In genomic region chr13:30196025-30196424, GRCh38 we compare ENCODE assay signal across 14 cellular contexts.
DNase-seq lines count a peak whose midpoint lies in the region; ATAC-seq and TF ChIP-seq lines count a peak whose summit lies in the region.
"Had no signal": no experiment of that assay in that cellular context is flagged by ENCODE, and none has a peak within 500 bp of the region (broad histone marks: within the 10 kb centered on the region; RNA-seq: fewer than 3 reads in every experiment).

No MANE protein-coding gene starts in this region.

- DNase-seq in NCI-H82 (lab: John Stamatoyannopoulos, UW) (peak; percentile 50), NCI-H82 treated with DMSO at 0.1 percent for 48 hours (lab: John Stamatoyannopoulos, UW; ENCODE audit: unreplicated experiment) (no peak), RKO (ENCODE audit: low spot score) (peak; percentile 25), endodermal cell (peak; percentile 89), smooth muscle cell (lab: John Stamatoyannopoulos, UW; ENCODE audit: unreplicated experiment) (no peak), mucosa of descending colon (no peak), T-helper 1 cell (no peak)
- DNase-seq in stimulated activated naive CD8-positive, alpha-beta T cell treated with anti-CD3 and anti-CD28 coated beads, Interleukin-15, Interleukin-2, amounts not matched to agents 100 U/mL and 50 U/mL, for 24 hours, result no peak
- DNase-seq: activated T-cell treated with anti-CD3 and anti-CD28 coated beads for 4 hours; GOT3; left ventricle myocardium inferior; ovary; stimulated activated CD4-positive, alpha-beta T cell treated with anti-CD3 and anti-CD28 coated beads, Interleukin-1b, Interleukin-23, amount 100 ng/mL, for 48 hours; stimulated activated naive CD4-positive, alpha-beta T cell had no signal

- H3K9me3 ChIP-seq in endodermal cell (ENCODE audit: control insufficient read depth, low read length) (no peaks in the 10 kb centered on the region), smooth muscle cell (replicated peaks; ENCODE audit: low read depth) (no peaks in the 10 kb centered on the region), mucosa of descending colon (no peaks in the 10 kb centered on the region)
- H3K9me3 ChIP-seq: left ventricle myocardium inferior, ovary had no signal

- H3K9me3 Mint-ChIP-seq in endodermal cell, result no peaks in the 10 kb centered on the region

- no peak overlapping the region for H2AFZ ChIP-seq in smooth muscle cell (ENCODE audit: low read depth)

- H3K4me2 ChIP-seq in smooth muscle cell, result peak overlapping the region; percentile 27

- H3K4me3 Mint-ChIP-seq in endodermal cell, result no peak overlapping the region

- TF ChIP-seq CTCF in endodermal cell (conservative IDR thresholded peaks at IDR 0.05) (peak; percentile 25), smooth muscle cell (IDR thresholded peaks at IDR 0.05; ENCODE audit: borderline replicate concordance, insufficient read depth, poor library complexity, severe bottlenecking) (no peak), mucosa of descending colon (IDR thresholded peaks at IDR 0.05) (no peak)

- no peaks in the 10 kb centered on the region for H3F3A ChIP-seq in smooth muscle cell (ENCODE audit: low read depth)

- peaks cover 14% of the 10 kb centered on the region for H3K4me1 ChIP-seq in endodermal cell (ENCODE audit: control insufficient read depth, insufficient read depth, low read length)
- H3K4me1 ChIP-seq in smooth muscle cell (ENCODE audit: low read depth), result peaks cover 11% of the 10 kb centered on the region
- H3K4me1 ChIP-seq in mucosa of descending colon (ENCODE audit: low read depth), result no peaks in the 10 kb centered on the region
- H3K4me1 ChIP-seq: left ventricle myocardium inferior had no signal

- intact Hi-C loops in mucosa of descending colon (cut with DNase I, micrococcal nuclease), result no loop called here

- H3K36me3 Mint-ChIP-seq in endodermal cell (ENCODE audit: low read depth), result no peaks in the 10 kb centered on the region

- H3K27ac Mint-ChIP-seq in endodermal cell, result peak overlapping the region; percentile 59

- no peaks in the 10 kb centered on the region for H3K27me3 Mint-ChIP-seq in endodermal cell (ENCODE audit: insufficient read depth)

- no peaks in the 10 kb centered on the region for H3K27me3 ChIP-seq in endodermal cell (ENCODE audit: control insufficient read depth, insufficient read depth, low read length, poor library complexity, severe bottlenecking)
- no peaks in the 10 kb centered on the region for H3K27me3 ChIP-seq in smooth muscle cell (ENCODE audit: low read depth)
- H3K27me3 ChIP-seq: ovary had no signal

- no peak for ATAC-seq in mucosa of descending colon
- no peak for ATAC-seq in stimulated activated naive CD8-positive, alpha-beta T cell treated with anti-CD3 and anti-CD28 coated beads, Interleukin-15, Interleukin-2, amounts not matched to agents 100 U/mL and 50 U/mL, for 24 hours

- H3K9ac ChIP-seq in endodermal cell (ENCODE audit: extremely low read depth, low read length, poor library complexity, severe bottlenecking), result no peak overlapping the region
- no peak overlapping the region for H3K9ac ChIP-seq in smooth muscle cell (ENCODE audit: low read depth)

- H3K36me3 ChIP-seq in endodermal cell (ENCODE audit: control insufficient read depth, insufficient read depth, low read length), result no peaks in the 10 kb centered on the region
- H3K36me3 ChIP-seq in smooth muscle cell (ENCODE audit: low read depth), result no peaks in the 10 kb centered on the region
- H3K36me3 ChIP-seq in mucosa of descending colon (ENCODE audit: low read depth), result no peaks in the 10 kb centered on the region
- H3K36me3 ChIP-seq: ovary had no signal

- no peaks in the 10 kb centered on the region for H4K20me1 ChIP-seq in smooth muscle cell (ENCODE audit: low read depth)

- H3K4me3 ChIP-seq in endodermal cell (ENCODE audit: low read length), result no peak overlapping the region
- no peak overlapping the region for H3K4me3 ChIP-seq in smooth muscle cell
- no peak overlapping the region for H3K4me3 ChIP-seq in mucosa of descending colon
- H3K4me3 ChIP-seq: left ventricle myocardium inferior, ovary had no signal

- 33 to 50% methylated on average over 1 to 3 of the region's 3 CpGs for WGBS in endodermal cell (ENCODE audit: insufficient coverage in 1 of 2, insufficient read length in 1 of 2), 2 experiments
- WGBS in smooth muscle cell (ENCODE audit: low lambda C conversion rate), result 52% methylated on average over 3 of the region's 3 CpGs

- peaks cover 46% of the 10 kb centered on the region for H3K4me1 Mint-ChIP-seq in endodermal cell

- peak overlapping the region; percentile 55 for H3K27ac ChIP-seq in endodermal cell (ENCODE audit: low read depth, low read length)
- H3K27ac ChIP-seq in smooth muscle cell (ENCODE audit: low read depth), result peak overlapping the region; percentile 72
- H3K27ac ChIP-seq: left ventricle myocardium inferior, ovary had no signal

- no peaks in the 10 kb centered on the region for H3K79me2 ChIP-seq in smooth muscle cell (ENCODE audit: low read depth)

Comparison
In these comparisons a context has a peak if more than half of its experiments do, and no peak if none do; other contexts are left out.
1. DNase-seq: peak in NCI-H82 (single experiment), RKO (single experiment) and endodermal cell (single experiment); none in NCI-H82 treated with DMSO at 0.1 percent for 48 hours (single experiment), smooth muscle cell (single experiment), mucosa of descending colon (0 of 3), T-helper 1 cell (0 of 5) and stimulated activated naive CD8-positive, alpha-beta T cell treated with anti-CD3 and anti-CD28 coated beads, Interleukin-15, Interleukin-2, amounts not matched to agents 100 U/mL and 50 U/mL, for 24 hours (single experiment).